In genomic region chr1:15411593-15412487, GRCh38 we compare ENCODE assay signal across 8 cellular contexts. TPM values are rescaled to one million over a fixed set of nuclear protein-coding genes. Genes with fewer than 3 reads are reported as not detected.
DNase-seq lines count a peak whose midpoint lies in the region; ATAC-seq and TF ChIP-seq lines count a peak whose summit lies in the region.

No MANE protein-coding gene starts in this region.

- TF ChIP-seq POLR2A in uterus (IDR thresholded peaks at IDR 0.05): no peak

- no peak for TF ChIP-seq CTCF in AG10803 (conservative IDR thresholded peaks at IDR 0.05; ENCODE audit: low read length)
- no peak for TF ChIP-seq CTCF in WI38 (IDR thresholded peaks at IDR 0.05; ENCODE audit: low read depth, low read length)
- TF ChIP-seq CTCF in uterus (IDR thresholded peaks at IDR 0.05): no peak

- peak overlapping the region; percentile 54 to 99 (median 98) for H3K27ac Mint-ChIP-seq in naive B cell

- no peaks in the 10 kb centered on the region for H3K36me3 Mint-ChIP-seq in naive B cell

- peaks cover 41 to 70% (median 65%) of the 10 kb centered on the region in 3 donors for H3K4me1 Mint-ChIP-seq in naive B cell

- intact Hi-C loops in uterus (cut with DNase I; ENCODE audit: low total_unique reads): no loop called here

- peaks cover 0 to 8% of the 10 kb centered on the region in 2 donors for H3K4me1 ChIP-seq in uterus

- no peaks in the 10 kb centered on the region for H3K9me3 ChIP-seq in uterus

- H3K27ac ChIP-seq in uterus: peak overlapping the region in 1 of 2 donors; percentile 90

- ATAC-seq in GM19351 (IDR thresholded peaks at IDR 0.05; ENCODE audit: unreplicated experiment): peak; percentile 49
- peak; percentile 43 for ATAC-seq in HG03520 (IDR thresholded peaks at IDR 0.05; ENCODE audit: unreplicated experiment)
- ATAC-seq in naive B cell (ENCODE audit: low read depth in 2 of 2): peak; percentile 59 to 62

- H3K27me3 Mint-ChIP-seq in naive B cell: peaks cover 0 to 6% (median 5%) of the 10 kb centered on the region in 3 donors

- H3K27me3 ChIP-seq in uterus: no peaks in the 10 kb centered on the region

- H3K4me3 ChIP-seq in AG10803 (ENCODE audit: low read length) (peak overlapping the region; percentile 84), WI38 (ENCODE audit: low read depth, low read length) (peak overlapping the region; percentile 86), uterus (peak overlapping the region; percentile 65 to 93)

- DNase-seq in AG10803 (ENCODE audit: low read depth): no peak
- peak; percentile 44 for DNase-seq in effector CD4-positive, alpha-beta T cell
- DNase-seq in naive B cell: peak; percentile 82
- no peak for DNase-seq in uterus
- no peak for DNase-seq in NCI-H187 treated with DMSO at 0.1 percent for 48 hours (lab: John Stamatoyannopoulos, UW)

- H3K9me3 Mint-ChIP-seq in naive B cell: no peaks in the 10 kb centered on the region

- H3K36me3 ChIP-seq in uterus: no peaks in the 10 kb centered on the region

- H3K4me3 Mint-ChIP-seq in naive B cell: peak overlapping the region; percentile 81 to 96 (median 94)

RNA-seq across cellular contexts. Expression of gene EFHD2, which starts 2.2 kb away (rescaled TPM):
- polyA plus RNA-seq in naive B cell (ENCODE audit: low read depth in 6 of 6): 10 to 100 TPM; 34.1 to 49.5 (median 44.3) TPM
- total RNA-seq in uterus: 10 to 100 TPM; 12.1 to 32.5 (median 20.4) TPM

RNA-seq across cellular contexts. Expression of gene CTRC, which starts 26.4 kb away (rescaled TPM):
- not detected for polyA plus RNA-seq in naive B cell (ENCODE audit: low read depth in 6 of 6)
- total RNA-seq in uterus: 1 to 10 TPM in 1 of 4 donors, not detected in 3; 1.1 TPM

RNA-seq across cellular contexts. Expression of gene CELA2A, which starts 44.7 kb away (rescaled TPM):
- polyA plus RNA-seq in naive B cell (ENCODE audit: low read depth in 6 of 6): not detected
- total RNA-seq in uterus: not detected

Comparison
In these comparisons a context has a peak if more than half of its experiments do, and no peak if none do; other contexts are left out.
1. DNase-seq: peak in effector CD4-positive, alpha-beta T cell (single experiment) and naive B cell (single experiment); none in AG10803 (single experiment), uterus (0 of 2) and NCI-H187 treated with DMSO at 0.1 percent for 48 hours (single experiment).
2. Peak in every context shown above with its lines, with median percentiles within 50 percentile points of each other: H3K4me3 ChIP-seq and ATAC-seq.